In the genomic region with DNA sequence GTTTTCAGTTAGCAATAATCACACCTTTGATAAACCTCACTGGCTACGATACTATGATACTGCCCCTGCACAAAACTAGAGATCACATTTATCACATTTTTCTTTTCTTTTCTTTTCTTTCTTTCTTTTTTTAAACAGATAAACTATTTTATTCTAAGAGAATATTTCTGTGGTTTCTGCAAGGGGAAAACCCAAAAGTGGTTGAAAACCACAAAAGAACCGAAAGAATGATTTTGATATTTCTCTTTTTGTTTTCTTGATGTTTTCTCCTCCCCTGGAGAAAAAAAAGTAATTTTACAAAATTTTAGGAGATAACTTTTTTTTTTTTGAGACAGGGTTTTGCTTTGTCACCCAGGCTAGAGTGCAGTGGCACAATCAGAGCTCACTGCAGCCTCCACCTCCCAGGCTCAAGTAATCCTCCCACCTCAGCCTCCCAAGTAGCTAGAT, we compare ENCODE assay signal across 18 cellular contexts. TPM values are rescaled to one million over a fixed set of nuclear protein-coding genes. Genes with fewer than 3 reads are reported as not detected.
DNase-seq lines count a peak whose midpoint lies in the region; ATAC-seq lines count a peak whose summit lies in the region.
"Had no signal": no experiment of that assay in that cellular context is flagged by ENCODE, and none has a peak within 500 bp of the region (broad histone marks: within the 10 kb centered on the region; RNA-seq: fewer than 3 reads in every experiment).

No MANE protein-coding gene starts in this region.

- H3K27ac Mint-ChIP-seq in activated T-cell treated with anti-CD3 and anti-CD28 coated beads, Interleukin-2, amount 50 U/mL, for 24 hours, result no peak overlapping the region
- H3K27ac Mint-ChIP-seq in T-helper 17 cell, result peak overlapping the region; percentile 53
- no peak overlapping the region for H3K27ac Mint-ChIP-seq in natural killer cell treated with Interleukin-12 subunit alpha and Interleukin-12 subunit beta and Interleukin-15 and Interleukin-18, amount 100 ng/mL, for 72 hours
- H3K27ac Mint-ChIP-seq: activated T-cell treated with anti-CD3 and anti-CD28 coated beads, Interleukin-2, amount 50 U/mL, for 72 hours; progenitor cell of endocrine pancreas had no signal

- peak overlapping the region; percentile 52 for H3K4me3 Mint-ChIP-seq in activated T-cell treated with anti-CD3 and anti-CD28 coated beads, Interleukin-2, amount 50 U/mL, for 24 hours
- no peak overlapping the region for H3K4me3 Mint-ChIP-seq in T-helper 17 cell
- H3K4me3 Mint-ChIP-seq in natural killer cell treated with Interleukin-12 subunit alpha and Interleukin-12 subunit beta and Interleukin-15 and Interleukin-18, amount 100 ng/mL, for 72 hours, result peak overlapping the region; percentile 32

- DNase-seq in activated T-cell treated with anti-CD3 and anti-CD28 coated beads, Interleukin-2, amount 50 U/mL, for 24 hours, result no peak
- DNase-seq in activated T-cell treated with anti-CD3 and anti-CD28 coated beads, Interleukin-2, amount 50 U/mL, for 1 hour, result no peak
- DNase-seq in T-helper 17 cell (no peak), COLO829 (ENCODE audit: low spot score) (no peak), GF-D8 (lab: John Stamatoyannopoulos, UW) (no peak), islet precursor cell (no peak)
- no peak for DNase-seq in natural killer cell treated with Interleukin-12 subunit alpha and Interleukin-12 subunit beta and Interleukin-15 and Interleukin-18, amount 100 ng/mL, for 72 hours (ENCODE audit: low spot score)
- DNase-seq: ACHN; activated T-cell treated with anti-CD3 and anti-CD28 coated beads, Interleukin-2, amount 50 U/mL, for 72 hours; DMS153; effector CD4-positive, alpha-beta T cell; NCI-H1436 treated with DMSO at 0.1 percent for 48 hours; NCI-H526 treated with DMSO at 0.1 percent for 48 hours; upper lobe of right lung; WERI-Rb-1 had no signal

- peak; percentile 38 for ATAC-seq in GM21576 (IDR thresholded peaks at IDR 0.05; ENCODE audit: unreplicated experiment)
- ATAC-seq in T-helper 17 cell, result peak; percentile 72
- no peak for ATAC-seq in natural killer cell treated with Interleukin-12 subunit alpha and Interleukin-12 subunit beta and Interleukin-15 and Interleukin-18, amount 100 ng/mL, for 72 hours
- ATAC-seq: activated T-cell treated with anti-CD3 and anti-CD28 coated beads, Interleukin-2, amount 50 U/mL, for 72 hours; upper lobe of right lung had no signal

- H3K36me3 Mint-ChIP-seq in activated T-cell treated with anti-CD3 and anti-CD28 coated beads, Interleukin-2, amount 50 U/mL, for 24 hours (ENCODE audit: low read depth), result no peaks in the 10 kb centered on the region
- H3K36me3 Mint-ChIP-seq in T-helper 17 cell (ENCODE audit: low read depth), result no peaks in the 10 kb centered on the region
- peaks cover 4% of the 10 kb centered on the region for H3K36me3 Mint-ChIP-seq in natural killer cell treated with Interleukin-12 subunit alpha and Interleukin-12 subunit beta and Interleukin-15 and Interleukin-18, amount 100 ng/mL, for 72 hours

- H3K9me3 ChIP-seq in T-helper 17 cell (ENCODE audit: control insufficient read depth, low read length, poor library complexity, severe bottlenecking), result no peaks in the 10 kb centered on the region
- H3K9me3 ChIP-seq: SJCRH30, upper lobe of right lung had no signal

- H3K4me1 Mint-ChIP-seq in activated T-cell treated with anti-CD3 and anti-CD28 coated beads, Interleukin-2, amount 50 U/mL, for 24 hours (ENCODE audit: low read depth), result peaks cover 21% of the 10 kb centered on the region
- peaks cover 8% of the 10 kb centered on the region for H3K4me1 Mint-ChIP-seq in T-helper 17 cell
- H3K4me1 Mint-ChIP-seq in natural killer cell treated with Interleukin-12 subunit alpha and Interleukin-12 subunit beta and Interleukin-15 and Interleukin-18, amount 100 ng/mL, for 72 hours (ENCODE audit: low read depth in 2 of 2), result peaks cover 2 to 7% of the 10 kb centered on the region in 2 donors

- H3K9me3 Mint-ChIP-seq in activated T-cell treated with anti-CD3 and anti-CD28 coated beads, Interleukin-2, amount 50 U/mL, for 24 hours, result no peaks in the 10 kb centered on the region
- no peaks in the 10 kb centered on the region for H3K9me3 Mint-ChIP-seq in natural killer cell treated with Interleukin-12 subunit alpha and Interleukin-12 subunit beta and Interleukin-15 and Interleukin-18, amount 100 ng/mL, for 72 hours
- H3K9me3 Mint-ChIP-seq: activated T-cell treated with anti-CD3 and anti-CD28 coated beads, Interleukin-2, amount 50 U/mL, for 72 hours had no signal

- peaks cover 59% of the 10 kb centered on the region for H3K27me3 Mint-ChIP-seq in activated T-cell treated with anti-CD3 and anti-CD28 coated beads, Interleukin-2, amount 50 U/mL, for 24 hours
- peaks cover 14% of the 10 kb centered on the region for H3K27me3 Mint-ChIP-seq in T-helper 17 cell
- peaks cover 35 to 41% of the 10 kb centered on the region in 2 donors for H3K27me3 Mint-ChIP-seq in natural killer cell treated with Interleukin-12 subunit alpha and Interleukin-12 subunit beta and Interleukin-15 and Interleukin-18, amount 100 ng/mL, for 72 hours
- H3K27me3 Mint-ChIP-seq: progenitor cell of endocrine pancreas had no signal

RNA-seq across cellular contexts. Expression of a gene that starts 18.4 kb away (rescaled TPM):
- under 1 TPM; 0.31 to 0.65 TPM for total RNA-seq in T-helper 17 cell
- 1 to 10 TPM; 2.5 to 3.2 TPM for total RNA-seq in natural killer cell treated with Interleukin-12 subunit alpha and Interleukin-12 subunit beta and Interleukin-15 and Interleukin-18, amount 100 ng/mL, for 72 hours

Comparison
In these comparisons a context has a peak if more than half of its experiments do, and no peak if none do; other contexts are left out.
1. ATAC-seq: peak in GM21576 (single experiment) and T-helper 17 cell (single experiment); none in natural killer cell treated with Interleukin-12 subunit alpha and Interleukin-12 subunit beta and Interleukin-15 and Interleukin-18, amount 100 ng/mL, for 72 hours (0 of 2).